In genomic region chr20:33606114-33606771, GRCh38 we compare ENCODE assay signal across 19 cellular contexts.
A peak's percentile ranks its signal among the peaks of the same experiment; 100 is the strongest.
DNase-seq lines count a peak whose midpoint lies in the region; ATAC-seq, FAIRE-seq and TF ChIP-seq lines count a peak whose summit lies in the region.
"Had no signal": no experiment of that assay in that cellular context is flagged by ENCODE, and none has a peak within 500 bp of the region (broad histone marks: within the 10 kb centered on the region; RNA-seq: fewer than 3 reads in every experiment).

No MANE protein-coding gene starts in this region.

- peak; percentile 57 for ATAC-seq in HG03354 (IDR thresholded peaks at IDR 0.05; ENCODE audit: poor library complexity, severe bottlenecking, unreplicated experiment)
- ATAC-seq in HG02588 (IDR thresholded peaks at IDR 0.05; ENCODE audit: unreplicated experiment), result no peak
- ATAC-seq: foreskin keratinocyte; naive thymus-derived CD8-positive, alpha-beta T cell had no signal

- FAIRE-seq in RCC 7860 (lab: Jason Lieb, UNC) (no peak), D721Med (lab: Jason Lieb, UNC) (no peak)
- FAIRE-seq: islet of Langerhans had no signal

- no peaks in the 10 kb centered on the region for H3K27me3 ChIP-seq in layer of hippocampus (ENCODE audit: control insufficient read depth, insufficient read depth, low read length)
- H3K27me3 ChIP-seq: BLaER1 treated with 17β-estradiol and CSF1 and Interleukin-3, amounts not matched to agents 10 nM and 100 nM; foreskin keratinocyte; MG63; uterus had no signal

- peak overlapping the region; percentile 10 for H3K27ac ChIP-seq in layer of hippocampus (ENCODE audit: low read depth, low read length)
- H3K27ac ChIP-seq: BLaER1 treated with 17β-estradiol and CSF1 and Interleukin-3, amounts not matched to agents 10 nM and 100 nM; foreskin keratinocyte; GM23248; skin epidermis; uterus had no signal

- TF ChIP-seq CTCF in GM13977 (IDR thresholded peaks at IDR 0.05; ENCODE audit: extremely low read depth, insufficient read depth, missing control alignments), result no peak
- TF ChIP-seq CTCF in GM20000 (IDR thresholded peaks at IDR 0.05; ENCODE audit: extremely low read depth, missing control alignments), result no peak
- no peak for TF ChIP-seq CTCF in D721Med (IDR thresholded peaks at IDR 0.05; ENCODE audit: insufficient read depth, missing control alignments)

- in situ Hi-C loops in GM13977 (cut with MboI; ENCODE audit: low pct_unique_long_range_greater_than_20kb, low sequenced_read_pairs, unreplicated experiment), result no loop called here

- peak; percentile 31 for DNase-seq in GM13977 (ENCODE audit: low spot score)
- DNase-seq in GM20000 (ENCODE audit: low spot score), result peak; percentile 54
- DNase-seq in RCC 7860 (ENCODE audit: low spot score), result no peak
- DNase-seq in D721Med (ENCODE audit: insufficient read length, low spot score), result no peak
- DNase-seq in NCI-H187 (lab: John Stamatoyannopoulos, UW), result no peak
- DNase-seq: activated naive CD8-positive, alpha-beta T cell treated with anti-CD3 and anti-CD28 coated beads, Interleukin-2, amount 10 ng/mL, durations not matched to agents 7 days and 5 days; foreskin keratinocyte; GM23248; MG63; naive thymus-derived CD8-positive, alpha-beta T cell; NCI-H524 treated with DMSO at 0.1 percent for 48 hours; SW 1271; uterus had no signal

Comparison
In these comparisons a context has a peak if more than half of its experiments do, and no peak if none do; other contexts are left out.
1. DNase-seq: peak in GM13977 (single experiment) and GM20000 (single experiment); none in RCC 7860 (single experiment), D721Med (single experiment) and NCI-H187 (0 of 2).